In genomic region chr12:26700430-26700829, GRCh38 we compare ENCODE assay signal across 13 cellular contexts.
"Had no signal": no experiment of that assay in that cellular context is flagged by ENCODE, and none has a peak within 500 bp of the region (broad histone marks: within the 10 kb centered on the region; RNA-seq: fewer than 3 reads in every experiment).

No MANE protein-coding gene starts in this region.

- H3K4me3 Mint-ChIP-seq: activated naive CD4-positive, alpha-beta T cell treated with anti-CD3 and anti-CD28 coated beads, Interleukin-2, amount 10 ng/mL, durations not matched to agents 7 days and 5 days; natural killer cell treated with Interleukin-12 subunit alpha and Interleukin-12 subunit beta and Interleukin-15 and Interleukin-18, amount 100 ng/mL, for 72 hours had no signal

- H3K27ac Mint-ChIP-seq: activated naive CD4-positive, alpha-beta T cell treated with anti-CD3 and anti-CD28 coated beads, Interleukin-2, amount 10 ng/mL, durations not matched to agents 7 days and 5 days; natural killer cell treated with Interleukin-12 subunit alpha and Interleukin-12 subunit beta and Interleukin-15 and Interleukin-18, amount 100 ng/mL, for 72 hours had no signal

- H3K4me1 Mint-ChIP-seq: activated naive CD4-positive, alpha-beta T cell treated with anti-CD3 and anti-CD28 coated beads, Interleukin-2, amount 10 ng/mL, durations not matched to agents 7 days and 5 days had no signal

- DNase-seq: activated CD4-positive, alpha-beta T cell treated with anti-CD3 and anti-CD28 coated beads for 1 hour; activated CD4-positive, alpha-beta T cell treated with anti-CD3 and anti-CD28 coated beads, Interleukin-2, amount 50 U/mL, for 4 hours; activated naive CD4-positive, alpha-beta T cell treated with anti-CD3 and anti-CD28 coated beads, Interleukin-2, amount 10 ng/mL, durations not matched to agents 7 days and 5 days; left ventricle myocardium inferior; mesenchymal stem cell; right cardiac atrium; small intestine; stimulated activated naive CD8-positive, alpha-beta T cell treated with anti-CD3 and anti-CD28 coated beads, Interleukin-15, Interleukin-2, amounts not matched to agents 100 U/mL and 50 U/mL, for 24 hours; transverse colon had no signal

- H3K27me3 ChIP-seq: cardiac muscle cell, transverse colon had no signal

- H3K9me3 ChIP-seq: left ventricle myocardium inferior, prostate gland, transverse colon had no signal

- H3K27ac ChIP-seq: cardiac muscle cell, left ventricle myocardium inferior, prostate gland, transverse colon had no signal

- H3K4me3 ChIP-seq: cardiac muscle cell, left ventricle myocardium inferior, prostate gland, transverse colon had no signal

- H3K27me3 Mint-ChIP-seq: activated naive CD4-positive, alpha-beta T cell treated with anti-CD3 and anti-CD28 coated beads, Interleukin-2, amount 10 ng/mL, durations not matched to agents 7 days and 5 days; natural killer cell treated with Interleukin-12 subunit alpha and Interleukin-12 subunit beta and Interleukin-15 and Interleukin-18, amount 100 ng/mL, for 72 hours had no signal

- H3K36me3 ChIP-seq: cardiac muscle cell, prostate gland, transverse colon had no signal

- ATAC-seq: esophagus mucosa; natural killer cell treated with Interleukin-12 subunit alpha and Interleukin-12 subunit beta and Interleukin-15 and Interleukin-18, amount 100 ng/mL, for 72 hours; right cardiac atrium; stimulated activated naive CD8-positive, alpha-beta T cell treated with anti-CD3 and anti-CD28 coated beads, Interleukin-15, Interleukin-2, amounts not matched to agents 100 U/mL and 50 U/mL, for 24 hours had no signal

- H3K9me3 Mint-ChIP-seq: activated naive CD4-positive, alpha-beta T cell treated with anti-CD3 and anti-CD28 coated beads, Interleukin-2, amount 10 ng/mL, durations not matched to agents 7 days and 5 days; natural killer cell treated with Interleukin-12 subunit alpha and Interleukin-12 subunit beta and Interleukin-15 and Interleukin-18, amount 100 ng/mL, for 72 hours had no signal
